In the genomic region with DNA sequence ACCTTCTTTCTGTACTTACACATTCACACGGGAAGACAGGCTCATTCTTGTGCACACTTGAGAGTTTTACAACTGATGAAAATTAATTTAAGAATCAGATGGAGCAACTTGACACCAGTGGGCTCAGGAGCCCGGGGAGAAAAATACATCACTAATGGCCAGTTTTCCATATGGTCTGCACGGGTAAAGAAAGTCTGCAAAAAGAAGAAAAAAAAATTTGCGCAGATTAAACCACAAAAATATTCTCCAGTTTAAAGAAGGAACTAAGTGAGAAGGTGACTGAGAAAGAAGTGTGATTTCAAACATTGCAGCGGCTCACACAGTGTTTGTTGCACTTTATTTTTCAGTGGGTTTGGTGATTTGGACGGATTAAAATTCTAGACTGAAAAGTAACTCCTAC, we compare ENCODE assay signal across 10 cellular contexts. TPM values are rescaled to one million over a fixed set of nuclear protein-coding genes. Genes with fewer than 3 reads are reported as not detected.
DNase-seq lines count a peak whose midpoint lies in the region; ATAC-seq and TF ChIP-seq lines count a peak whose summit lies in the region.
"Had no signal": no experiment of that assay in that cellular context is flagged by ENCODE, and none has a peak within 500 bp of the region (broad histone marks: within the 10 kb centered on the region; RNA-seq: fewer than 3 reads in every experiment).

TULP4 (plus strand) TSS at position 301 of the 400 bp plus-strand sequence. CDS start 1,552 bp downstream, outside the sequence.

- intact Hi-C loops in T-helper 1 cell treated with Interleukin-12 subunit alpha and Interleukin-12 subunit beta and Interleukin-4 antibody, amounts not matched to agents 30 ng/mL and 1 ng/mL, for 36 hours (cut with micrococcal nuclease), result no loop called here
- intact Hi-C loops in lower lobe of right lung (cut with DNase I), result no loop called here

- H3K27me3 ChIP-seq in lower lobe of right lung (ENCODE audit: low read depth), result no peaks in the 10 kb centered on the region
- H3K27me3 ChIP-seq in tibial nerve, result no peaks in the 10 kb centered on the region

- ATAC-seq in lower lobe of right lung (no peak), HG02642 (IDR thresholded peaks at IDR 0.05; ENCODE audit: poor library complexity, unreplicated experiment) (no peak), HG02981 (IDR thresholded peaks at IDR 0.05; ENCODE audit: unreplicated experiment) (no peak)

- H3K9me3 ChIP-seq in lower lobe of right lung (no peaks in the 10 kb centered on the region), tibial nerve (peaks cover 0 to 7% (median 0%) of the 10 kb centered on the region in 4 donors)

- no peak for TF ChIP-seq POLR2A in tibial nerve (IDR thresholded peaks at IDR 0.05)

- WGBS in tibial nerve, 2 donors, result 67 to 69% methylated on average over 6 of the region's 6 CpGs

- TF ChIP-seq CTCF in lower lobe of right lung (IDR thresholded peaks at IDR 0.05), result no peak
- no peak for TF ChIP-seq CTCF in tibial nerve (IDR thresholded peaks at IDR 0.05)

- no peak within 1 kb of the TSS for H3K27ac ChIP-seq in lower lobe of right lung
- no peak within 1 kb of the TSS for H3K27ac ChIP-seq in tibial nerve
- H3K27ac ChIP-seq: 22Rv1 had no signal

- DNase-seq in T-helper 1 cell (no peak), cerebellum (ENCODE audit: low spot score) (no peak), lower lobe of right lung (no peak), tibial nerve (ENCODE audit: low spot score in 2 of 2) (no peak), NCI-H1694 (lab: John Stamatoyannopoulos, UW) (no peak)
- DNase-seq: NCI-H69 had no signal

- no peak within 1 kb of the TSS for H3K4me3 ChIP-seq in lower lobe of right lung
- no peak within 1 kb of the TSS for H3K4me3 ChIP-seq in tibial nerve

- TF ChIP-seq EP300 in tibial nerve (IDR thresholded peaks at IDR 0.05), result no peak

- H3K4me1 ChIP-seq in lower lobe of right lung (no peaks in the 10 kb centered on the region), tibial nerve (no peaks in the 10 kb centered on the region)

- H3K36me3 ChIP-seq in lower lobe of right lung (peaks cover 11% of the 10 kb centered on the region), tibial nerve (peaks cover 0 to 33% (median 0%) of the 10 kb centered on the region in 3 donors)

RNA-seq across cellular contexts. Expression of gene TULP4, which starts in this region (rescaled TPM):
- 30.4 and 36.3 TPM in 2 replicates for total RNA-seq in T-helper 1 cell treated with Interleukin-12 subunit alpha and Interleukin-12 subunit beta and Interleukin-4 antibody, amounts not matched to agents 30 ng/mL and 1 ng/mL, for 36 hours
- total RNA-seq in cerebellum (474 TPM), lower lobe of right lung (104 TPM), tibial nerve (100 to 1,000 TPM in 2 of 4 donors, 10 to 100 TPM in 2; 91.2 to 109 (median 101) TPM)
